22 cellular contexts compared by ENCODE assay signal in genomic region chr6:28333047-28333446, GRCh38.
"Had no signal": no experiment of that assay in that cellular context is flagged by ENCODE, and none has a peak within 500 bp of the region (broad histone marks: within the 10 kb centered on the region; RNA-seq: fewer than 3 reads in every experiment).

No MANE protein-coding gene starts in this region.

- H3K4me3 Mint-ChIP-seq: activated CD8-positive, alpha-beta memory T cell treated with anti-CD3 and anti-CD28 coated beads, Interleukin-2, amount 10 ng/mL, durations not matched to agents 7 days and 5 days; activated naive CD8-positive, alpha-beta T cell treated with anti-CD3 and anti-CD28 coated beads, Interleukin-2, amount 50 U/mL, for 24 hours; T-helper 1 cell treated with Interleukin-12 subunit alpha and Interleukin-12 subunit beta and Interleukin-4 antibody, amounts not matched to agents 30 μg/mL and 1 μg/mL, for 36 hours had no signal

- H3K9me3 ChIP-seq: SJSA1 had no signal

- DNase-seq: activated CD4-positive, alpha-beta T cell treated with anti-CD3 and anti-CD28 coated beads for 4 hours; activated CD8-positive, alpha-beta memory T cell treated with anti-CD3 and anti-CD28 coated beads, Interleukin-2, amount 10 ng/mL, durations not matched to agents 7 days and 5 days; activated effector memory CD4-positive, alpha-beta T cell treated with anti-CD3 and anti-CD28 coated beads, Interleukin-2, amount 50 U/mL, for 16 hours; activated naive CD4-positive, alpha-beta T cell treated with Interleukin-2 at 50 U/mL for 16 hours; activated naive CD8-positive, alpha-beta T cell treated with anti-CD3 and anti-CD28 coated beads, Interleukin-2, amount 50 U/mL, for 24 hours; activated T-cell treated with anti-CD3 and anti-CD28 coated beads, Interleukin-2, amount 50 U/mL, for 4 hours; amniotic stem cell; Karpas-422; NCI-H1048; NCI-H146; NCI-H187 treated with DMSO at 0.1 percent for 48 hours; NCI-H2081 treated with DMSO at 0.1 percent for 48 hours; NCI-H446; NCI-H524; PC-3; SHP77 had no signal

- H3K36me3 ChIP-seq: cardiac muscle cell had no signal

- H3K27ac Mint-ChIP-seq: activated CD8-positive, alpha-beta memory T cell treated with anti-CD3 and anti-CD28 coated beads, Interleukin-2, amount 10 ng/mL, durations not matched to agents 7 days and 5 days; activated naive CD4-positive, alpha-beta T cell treated with anti-CD3 and anti-CD28 coated beads, Interleukin-2, amount 50 U/mL, for 72 hours; activated naive CD8-positive, alpha-beta T cell treated with anti-CD3 and anti-CD28 coated beads, Interleukin-2, amount 50 U/mL, for 24 hours; brain; T-helper 1 cell treated with Interleukin-12 subunit alpha and Interleukin-12 subunit beta and Interleukin-4 antibody, amounts not matched to agents 30 μg/mL and 1 μg/mL, for 36 hours had no signal

- H3K27me3 Mint-ChIP-seq: activated CD8-positive, alpha-beta memory T cell treated with anti-CD3 and anti-CD28 coated beads, Interleukin-2, amount 10 ng/mL, durations not matched to agents 7 days and 5 days; activated naive CD8-positive, alpha-beta T cell treated with anti-CD3 and anti-CD28 coated beads, Interleukin-2, amount 50 U/mL, for 24 hours; brain had no signal

- H3K27ac ChIP-seq: cardiac muscle cell, SJSA1 had no signal

- H3K27me3 ChIP-seq: cardiac muscle cell, SJSA1 had no signal

- H3K4me3 ChIP-seq: cardiac muscle cell, SJSA1 had no signal

- H3K4me1 Mint-ChIP-seq: activated naive CD8-positive, alpha-beta T cell treated with anti-CD3 and anti-CD28 coated beads, Interleukin-2, amount 50 U/mL, for 24 hours; brain had no signal

- ATAC-seq: activated CD4-positive, CD25-positive, alpha-beta regulatory T cell treated with anti-CD3 and anti-CD28 coated beads, Interleukin-2, amount 50 U/mL, for 24 hours; activated CD8-positive, alpha-beta memory T cell treated with anti-CD3 and anti-CD28 coated beads, Interleukin-2, amount 10 ng/mL, durations not matched to agents 7 days and 5 days; activated naive CD4-positive, alpha-beta T cell treated with anti-CD3 and anti-CD28 coated beads, Interleukin-2, amount 50 U/mL, for 72 hours; activated naive CD8-positive, alpha-beta T cell treated with anti-CD3 and anti-CD28 coated beads, Interleukin-2, amount 50 U/mL, for 24 hours; activated T-cell treated with anti-CD3 and anti-CD28 coated beads, Interleukin-2, amount 50 U/mL, for 4 hours; PC-3 had no signal
